In genomic region chr6:44035621-44036020, GRCh38 we compare ENCODE assay signal across 16 cellular contexts.
A peak's percentile ranks its signal among the peaks of the same experiment; 100 is the strongest.
DNase-seq lines count a peak whose midpoint lies in the region; ATAC-seq and TF ChIP-seq lines count a peak whose summit lies in the region.
"Had no signal": no experiment of that assay in that cellular context is flagged by ENCODE, and none has a peak within 500 bp of the region (broad histone marks: within the 10 kb centered on the region; RNA-seq: fewer than 3 reads in every experiment).

No MANE protein-coding gene starts in this region.

- H3K9me2 ChIP-seq in Loucy (replicated peaks; ENCODE audit: low read depth, low read length) = no peaks in the 10 kb centered on the region

- no peak overlapping the region for H2BK15ac ChIP-seq in neuronal stem cell (ENCODE audit: low read length)

- H2AFZ ChIP-seq in Loucy (ENCODE audit: low read length) (no peak overlapping the region), mammary epithelial cell (ENCODE audit: low read depth, low read length) (no peak overlapping the region), neuronal stem cell (ENCODE audit: low read length) (no peak overlapping the region)

- no peaks in the 10 kb centered on the region for H3F3A ChIP-seq in Loucy (ENCODE audit: low read depth)

- BruUV-seq in mammary epithelial cell (replicated peaks; lab: Mats Ljungman, UMichigan) = no TSS peak

- H3K4ac ChIP-seq in neuronal stem cell (ENCODE audit: low read length) = no peak overlapping the region

- DNase-seq in AG10803 (ENCODE audit: low read depth) (peak; percentile 73), mammary epithelial cell (peak; percentile 62), C1 segment of cervical spinal cord (lab: John Stamatoyannopoulos, UW) (no peak), DMS 273 treated with DMSO at 0.1 percent for 48 hours (lab: John Stamatoyannopoulos, UW) (no peak), neuronal stem cell (ENCODE audit: low spot score) (no peak)
- no peak for DNase-seq in naive thymus-derived CD4-positive, alpha-beta T cell
- DNase-seq: activated CD8-positive, alpha-beta T cell treated with anti-CD3 and anti-CD28 coated beads for 36 hours; midbrain; NCI-H1417; NCI-H526 treated with DMSO at 0.1 percent for 48 hours had no signal

- H3K18ac ChIP-seq in neuronal stem cell (ENCODE audit: low read length) = no peak overlapping the region

- no peaks in the 10 kb centered on the region for H3K27me3 ChIP-seq in Loucy (ENCODE audit: insufficient read depth, low read length, poor library complexity, severe bottlenecking)
- H3K27me3 ChIP-seq in mammary epithelial cell (ENCODE audit: insufficient read depth, low read length) = no peaks in the 10 kb centered on the region
- H3K27me3 ChIP-seq in naive thymus-derived CD4-positive, alpha-beta T cell (ENCODE audit: control insufficient read depth in 2 of 2, insufficient read depth in 2 of 2, low read length in 2 of 2) = no peaks in the 10 kb centered on the region
- peaks cover 0 to 15% (median 0%) of the 10 kb centered on the region in 3 experiments for H3K27me3 ChIP-seq in neuronal stem cell (ENCODE audit: control insufficient read depth in 3 of 3, insufficient read depth in 3 of 3, low read depth in 1 of 3, low read length in 3 of 3)
- H3K27me3 ChIP-seq: pancreas, suprapubic skin had no signal

- H4K8ac ChIP-seq in neuronal stem cell (ENCODE audit: low read depth, low read length) = no peak overlapping the region

- no peak overlapping the region for H2BK5ac ChIP-seq in neuronal stem cell (ENCODE audit: low read length)

- dilution Hi-C loops in mammary epithelial cell (cut with HindIII; ENCODE audit: low sequenced_read_pairs) = no loop called here

- no peaks in the 10 kb centered on the region for H3K36me3 Mint-ChIP-seq in naive thymus-derived CD4-positive, alpha-beta T cell

- TF ChIP-seq CTCF in AG10803 (conservative IDR thresholded peaks at IDR 0.05; ENCODE audit: low read length) (no peak), Loucy (conservative IDR thresholded peaks at IDR 0.05; ENCODE audit: low read length) (no peak), mammary epithelial cell (conservative IDR thresholded peaks at IDR 0.05 in 1 of 2, IDR thresholded peaks at IDR 0.05 in 1 of 2; ENCODE audit: extremely low read depth in 1 of 2, insufficient read depth in 1 of 2, low read depth in 1 of 2, low read length in 2 of 2) (no peak)

- H2BK120ac ChIP-seq in neuronal stem cell (ENCODE audit: low read depth, low read length) = no peak overlapping the region

- H4K20me1 ChIP-seq in Loucy (ENCODE audit: insufficient read depth, low read length, poor library complexity, severe bottlenecking) = no peaks in the 10 kb centered on the region
- H4K20me1 ChIP-seq in mammary epithelial cell (ENCODE audit: insufficient read depth, low read length) = no peaks in the 10 kb centered on the region

- no peak overlapping the region for H3K23ac ChIP-seq in neuronal stem cell (ENCODE audit: low read depth, low read length, poor library complexity)

- CTCF ChIA-PET in mammary epithelial cell (lab: Charles Lee; ENCODE audit: low non-redundant PET) = interaction anchor here (0.6 kb wide), 2 partner anchors 8 to 105 kb away, joined by 3 read pairs; no protein-coding TSS in a partner anchor
- CTCF ChIA-PET in naive thymus-derived CD4-positive, alpha-beta T cell (lab: Charles Lee) = no interaction called here

- no peaks in the 10 kb centered on the region for H3K79me1 ChIP-seq in neuronal stem cell (ENCODE audit: low read depth, low read length)

- ATAC-seq in naive thymus-derived CD4-positive, alpha-beta T cell = peak; percentile 58
- ATAC-seq in GM19328 (IDR thresholded peaks at IDR 0.05; ENCODE audit: unreplicated experiment) = no peak
- ATAC-seq: activated CD8-positive, alpha-beta T cell treated with anti-CD3 and anti-CD28 coated beads for 36 hours; Right ventricle myocardium inferior had no signal

- no peak overlapping the region for H3K14ac ChIP-seq in neuronal stem cell (ENCODE audit: low read length)

- H3K9me3 Mint-ChIP-seq in naive thymus-derived CD4-positive, alpha-beta T cell = no peaks in the 10 kb centered on the region
- H3K9me3 Mint-ChIP-seq: activated CD8-positive, alpha-beta T cell treated with anti-CD3 and anti-CD28 coated beads for 36 hours had no signal

- no peak overlapping the region for H2BK12ac ChIP-seq in neuronal stem cell (ENCODE audit: low read length)

- H3K27me3 Mint-ChIP-seq in naive thymus-derived CD4-positive, alpha-beta T cell = peaks cover 0 to 20% (median 5%) of the 10 kb centered on the region in 5 donors

- H3K9me3 ChIP-seq in Loucy (ENCODE audit: insufficient read depth, low read depth, low read length) (no peaks in the 10 kb centered on the region), mammary epithelial cell (replicated peaks; ENCODE audit: insufficient read depth, low read length) (no peaks in the 10 kb centered on the region), neuronal stem cell (replicated peaks in 1 of 2; ENCODE audit: control insufficient read depth in 2 of 2, insufficient read depth in 1 of 2, low read depth in 1 of 2, low read length in 2 of 2) (no peaks in the 10 kb centered on the region)
- no peaks in the 10 kb centered on the region for H3K9me3 ChIP-seq in naive thymus-derived CD4-positive, alpha-beta T cell (ENCODE audit: control insufficient read depth in 2 of 3, low read length in 3 of 3)
- H3K9me3 ChIP-seq: pancreas, suprapubic skin had no signal

- H2AK5ac ChIP-seq in neuronal stem cell (ENCODE audit: low read depth, low read length) = no peak overlapping the region

- peaks cover 23% of the 10 kb centered on the region for H3K4me1 ChIP-seq in Loucy (ENCODE audit: insufficient read depth, low read length, poor library complexity, severe bottlenecking)
- peaks cover 58% of the 10 kb centered on the region for H3K4me1 ChIP-seq in mammary epithelial cell (ENCODE audit: insufficient read depth, low read length)
- H3K4me1 ChIP-seq in naive thymus-derived CD4-positive, alpha-beta T cell (ENCODE audit: control insufficient read depth in 2 of 2, insufficient read depth in 2 of 2, low read length in 2 of 2) = no peaks in the 10 kb centered on the region
- peaks cover 2 to 11% of the 10 kb centered on the region in 2 donors for H3K4me1 ChIP-seq in neuronal stem cell (ENCODE audit: control insufficient read depth in 2 of 2, insufficient read depth in 1 of 2, low read depth in 1 of 2, low read length in 2 of 2)
- H3K4me1 ChIP-seq: pancreas, suprapubic skin had no signal

- H3K79me2 ChIP-seq in Loucy (ENCODE audit: insufficient read depth, low read length) (no peaks in the 10 kb centered on the region), mammary epithelial cell (ENCODE audit: insufficient read depth, low read length) (no peaks in the 10 kb centered on the region)

- in situ Hi-C loops in mammary epithelial cell (cut with MboI; ENCODE audit: low sequenced_read_pairs in 2 of 2) = no loop called here

- H3K4me3 ChIP-seq in AG10803 (ENCODE audit: low read length) = no peak overlapping the region
- no peak overlapping the region for H3K4me3 ChIP-seq in Loucy (ENCODE audit: low read length, poor library complexity, severe bottlenecking)
- H3K4me3 ChIP-seq in mammary epithelial cell (replicated peaks in 1 of 3; ENCODE audit: insufficient read depth in 1 of 3, low read depth in 2 of 3, low read length in 3 of 3) = no peak overlapping the region
- H3K4me3 ChIP-seq in naive thymus-derived CD4-positive, alpha-beta T cell (ENCODE audit: low read length) = no peak overlapping the region
- no peak overlapping the region for H3K4me3 ChIP-seq in neuronal stem cell (ENCODE audit: low read length in 2 of 2)
- H3K4me3 ChIP-seq: pancreas, suprapubic skin had no signal

- no peak overlapping the region for H3K4me3 Mint-ChIP-seq in naive thymus-derived CD4-positive, alpha-beta T cell
- H3K4me3 Mint-ChIP-seq: activated CD8-positive, alpha-beta T cell treated with anti-CD3 and anti-CD28 coated beads for 36 hours; B cell had no signal

- H3K36me3 ChIP-seq in Loucy (ENCODE audit: insufficient read depth, low read length) = no peaks in the 10 kb centered on the region
- H3K36me3 ChIP-seq in mammary epithelial cell (ENCODE audit: insufficient read depth, low read length) = no peaks in the 10 kb centered on the region
- no peaks in the 10 kb centered on the region for H3K36me3 ChIP-seq in naive thymus-derived CD4-positive, alpha-beta T cell (ENCODE audit: control insufficient read depth in 2 of 3, insufficient read depth in 3 of 3, low read length in 3 of 3)
- H3K36me3 ChIP-seq in neuronal stem cell (replicated peaks in 1 of 2; ENCODE audit: control insufficient read depth in 2 of 2, insufficient read depth in 2 of 2, low read length in 2 of 2) = no peaks in the 10 kb centered on the region
- H3K36me3 ChIP-seq: pancreas, suprapubic skin had no signal

- H3K27ac ChIP-seq in mammary epithelial cell (ENCODE audit: insufficient read depth, low read depth, low read length) (peak overlapping the region; percentile 93), neuronal stem cell (replicated peaks; ENCODE audit: low read length) (no peak overlapping the region)
- no peak overlapping the region for H3K27ac ChIP-seq in naive thymus-derived CD4-positive, alpha-beta T cell (ENCODE audit: low read depth, low read length)
- H3K27ac ChIP-seq: pancreas, suprapubic skin had no signal

- POLR2A ChIA-PET in naive thymus-derived CD4-positive, alpha-beta T cell (lab: Charles Lee) = no interaction called here

- intact Hi-C loops in mammary epithelial cell (cut with micrococcal nuclease) = loop anchor here (2.0 kb wide), 1 partner anchor 25 kb away; no protein-coding TSS in a partner anchor
- intact Hi-C loops in naive thymus-derived CD4-positive, alpha-beta T cell (cut with micrococcal nuclease) = no loop called here

- H4K91ac ChIP-seq in neuronal stem cell (ENCODE audit: low read depth, low read length, poor library complexity) = no peak overlapping the region

- 46% methylated on average over 3 of the region's 3 CpGs for WGBS in mammary epithelial cell (ENCODE audit: low coverage, missing lambda C conversion rate)
- WGBS in neuronal stem cell (ENCODE audit: extremely low coverage in 2 of 2, insufficient read length in 2 of 2, insufficient replicate concordance in 1 of 2), 2 donors = no CpG with 5 or more reads among the region's 3 CpGs

- peak overlapping the region; percentile 2 for H3K4me2 ChIP-seq in Loucy (ENCODE audit: low read depth, low read length, poor library complexity, severe bottlenecking)
- H3K4me2 ChIP-seq in mammary epithelial cell (ENCODE audit: insufficient read depth, low read depth, low read length) = no peak overlapping the region
- H3K4me2 ChIP-seq in neuronal stem cell (ENCODE audit: insufficient read depth, low read length, poor library complexity, severe bottlenecking) = no peak overlapping the region

- H3K9ac ChIP-seq in Loucy (ENCODE audit: low read depth, low read length, poor library complexity, severe bottlenecking) (no peak overlapping the region), mammary epithelial cell (ENCODE audit: insufficient read depth, low read length) (no peak overlapping the region), neuronal stem cell (ENCODE audit: low read depth, low read length, poor library complexity) (no peak overlapping the region)

- peaks cover 0 to 12% (median 0%) of the 10 kb centered on the region in 7 donors for H3K4me1 Mint-ChIP-seq in naive thymus-derived CD4-positive, alpha-beta T cell

- no peak overlapping the region for H3K27ac Mint-ChIP-seq in naive thymus-derived CD4-positive, alpha-beta T cell
- H3K27ac Mint-ChIP-seq: activated CD8-positive, alpha-beta T cell treated with anti-CD3 and anti-CD28 coated beads for 36 hours; B cell had no signal

Comparison
In these comparisons a context has a peak if more than half of its experiments do, and no peak if none do; other contexts are left out.
1. DNase-seq: peak in AG10803 (single experiment) and mammary epithelial cell (single experiment); none in naive thymus-derived CD4-positive, alpha-beta T cell (0 of 9), C1 segment of cervical spinal cord (0 of 14), DMS 273 treated with DMSO at 0.1 percent for 48 hours (single experiment) and neuronal stem cell (single experiment).